ENCODE assay signal across 8 cellular contexts in genomic region chr19:4694211-4694987, GRCh38. TPM values are rescaled to one million over a fixed set of nuclear protein-coding genes. Genes with fewer than 3 reads are reported as not detected.
DNase-seq lines count a peak whose midpoint lies in the region; ATAC-seq lines count a peak whose summit lies in the region.

No MANE protein-coding gene starts in this region.

- no peaks in the 10 kb centered on the region for H3K9me3 Mint-ChIP-seq in activated naive CD4-positive, alpha-beta T cell treated with anti-CD3 and anti-CD28 coated beads, Interleukin-2, amount 50 U/mL, for 72 hours

- peaks cover 0 to 9% of the 10 kb centered on the region in 2 donors for H3K36me3 Mint-ChIP-seq in activated naive CD4-positive, alpha-beta T cell treated with anti-CD3 and anti-CD28 coated beads, Interleukin-2, amount 50 U/mL, for 72 hours

- peak; percentile 90 for DNase-seq in AG20443 (ENCODE audit: low spot score)
- DNase-seq in NCI-H2029 treated with DMSO at 0.1 percent for 48 hours (lab: John Stamatoyannopoulos, UW): peak; percentile 93
- peak; percentile 96 to 99 for DNase-seq in dermis microvascular lymphatic vessel endothelial cell (ENCODE audit: low read depth in 2 of 2)
- DNase-seq in midbrain (lab: John Stamatoyannopoulos, UW): peak; percentile 63
- DNase-seq in activated naive CD4-positive, alpha-beta T cell treated with anti-CD3 and anti-CD28 coated beads, Interleukin-2, amount 50 U/mL, for 72 hours (ENCODE audit: low spot score in 2 of 2): no peak
- DNase-seq in NCI-H510A treated with DMSO at 0.1 percent for 48 hours (lab: John Stamatoyannopoulos, UW): no peak

- no peak for ATAC-seq in activated naive CD4-positive, alpha-beta T cell treated with anti-CD3 and anti-CD28 coated beads, Interleukin-2, amount 50 U/mL, for 72 hours
- ATAC-seq in HG02970 (IDR thresholded peaks at IDR 0.05; ENCODE audit: low FRiP score, unreplicated experiment) (no peak), GM18861 (IDR thresholded peaks at IDR 0.05; ENCODE audit: unreplicated experiment) (no peak)

- H3K27ac Mint-ChIP-seq in activated naive CD4-positive, alpha-beta T cell treated with anti-CD3 and anti-CD28 coated beads, Interleukin-2, amount 50 U/mL, for 72 hours: peak overlapping the region in 1 of 2 donors; percentile 75

RNA-seq across cellular contexts. Expression of gene MYDGF, which starts 24.3 kb away (rescaled TPM):
- total RNA-seq in dermis microvascular lymphatic vessel endothelial cell: 148 and 176 TPM in 2 replicates
- 10 to 100 TPM; 40.2 to 48.5 TPM for total RNA-seq in activated naive CD4-positive, alpha-beta T cell treated with anti-CD3 and anti-CD28 coated beads, Interleukin-2, amount 50 U/mL, for 72 hours

RNA-seq across cellular contexts. Expression of gene DPP9, which starts 29.2 kb away (rescaled TPM):
- 13.0 and 20.6 TPM in 2 replicates for total RNA-seq in dermis microvascular lymphatic vessel endothelial cell
- total RNA-seq in activated naive CD4-positive, alpha-beta T cell treated with anti-CD3 and anti-CD28 coated beads, Interleukin-2, amount 50 U/mL, for 72 hours: 10 to 100 TPM; 55.2 to 59.0 TPM

RNA-seq across cellular contexts. Expression of gene TNFAIP8L1, which starts 55.1 kb away (rescaled TPM):
- total RNA-seq in dermis microvascular lymphatic vessel endothelial cell: 68.8 and 83.8 TPM in 2 replicates
- total RNA-seq in activated naive CD4-positive, alpha-beta T cell treated with anti-CD3 and anti-CD28 coated beads, Interleukin-2, amount 50 U/mL, for 72 hours: 10 to 100 TPM; 25.9 to 31.3 TPM

Comparison
In these comparisons a context has a peak if more than half of its experiments do, and no peak if none do; other contexts are left out.
1. DNase-seq: peak in AG20443 (single experiment), NCI-H2029 treated with DMSO at 0.1 percent for 48 hours (single experiment), dermis microvascular lymphatic vessel endothelial cell (2 of 2) and midbrain (single experiment); none in activated naive CD4-positive, alpha-beta T cell treated with anti-CD3 and anti-CD28 coated beads, Interleukin-2, amount 50 U/mL, for 72 hours (0 of 2) and NCI-H510A treated with DMSO at 0.1 percent for 48 hours (single experiment).